ENCODE assay signal across 8 cellular contexts in genomic region chr16:71846443-71846842, GRCh38. TPM values are rescaled to one million over a fixed set of nuclear protein-coding genes. Genes with fewer than 3 reads are reported as not detected.
DNase-seq lines count a peak whose midpoint lies in the region; ATAC-seq and TF ChIP-seq lines count a peak whose summit lies in the region.

No MANE protein-coding gene starts in this region.

- H3K4me1 Mint-ChIP-seq in T-helper 2 cell treated with Interferon-gamma antibody and Interleukin-4, amounts not matched to agents 5 μg/mL and 100 μg/mL, for 36 hours (ENCODE audit: low read depth) = peaks cover 38% of the 10 kb centered on the region
- peaks cover 25 to 37% of the 10 kb centered on the region in 2 donors for H3K4me1 Mint-ChIP-seq in natural killer cell treated with Interleukin-12 subunit alpha and Interleukin-12 subunit beta and Interleukin-15 and Interleukin-18, amount 100 ng/mL, for 72 hours (ENCODE audit: low read depth in 2 of 2)

- TF ChIP-seq CTCF in epithelial cell of esophagus (IDR thresholded peaks at IDR 0.05; ENCODE audit: insufficient read depth, low read depth, low read length, missing control alignments) = no peak

- H3K36me3 Mint-ChIP-seq in T-helper 2 cell treated with Interferon-gamma antibody and Interleukin-4, amounts not matched to agents 5 μg/mL and 100 μg/mL, for 36 hours (ENCODE audit: low read depth) = peaks cover 20% of the 10 kb centered on the region
- peaks cover 19% of the 10 kb centered on the region for H3K36me3 Mint-ChIP-seq in natural killer cell treated with Interleukin-12 subunit alpha and Interleukin-12 subunit beta and Interleukin-15 and Interleukin-18, amount 100 ng/mL, for 72 hours

- H3K4me3 Mint-ChIP-seq in T-helper 2 cell treated with Interferon-gamma antibody and Interleukin-4, amounts not matched to agents 5 μg/mL and 100 μg/mL, for 36 hours = peak overlapping the region; percentile 94
- H3K4me3 Mint-ChIP-seq in natural killer cell treated with Interleukin-12 subunit alpha and Interleukin-12 subunit beta and Interleukin-15 and Interleukin-18, amount 100 ng/mL, for 72 hours = peak overlapping the region; percentile 88

- DNase-seq in Right ventricle myocardium superior = no peak
- DNase-seq in left ventricle myocardium superior = no peak
- DNase-seq in T-helper 2 cell treated with Interferon-gamma antibody and Interleukin-4, amounts not matched to agents 5 μg/mL and 100 μg/mL, for 36 hours (ENCODE audit: low spot score) = peak; percentile 15
- peak; percentile 11 for DNase-seq in epithelial cell of esophagus (ENCODE audit: low read depth)
- DNase-seq in natural killer cell treated with Interleukin-12 subunit alpha and Interleukin-12 subunit beta and Interleukin-15 and Interleukin-18, amount 100 ng/mL, for 72 hours (ENCODE audit: low spot score) = no peak
- DNase-seq in GOT3 (lab: John Stamatoyannopoulos, UW) = no peak
- DNase-seq in HuH-7.5 (ENCODE audit: low spot score) = no peak

- peak overlapping the region; percentile 89 for H3K27ac Mint-ChIP-seq in T-helper 2 cell treated with Interferon-gamma antibody and Interleukin-4, amounts not matched to agents 5 μg/mL and 100 μg/mL, for 36 hours
- peak overlapping the region; percentile 84 to 97 for H3K27ac Mint-ChIP-seq in natural killer cell treated with Interleukin-12 subunit alpha and Interleukin-12 subunit beta and Interleukin-15 and Interleukin-18, amount 100 ng/mL, for 72 hours

- no peaks in the 10 kb centered on the region for H3K27me3 Mint-ChIP-seq in T-helper 2 cell treated with Interferon-gamma antibody and Interleukin-4, amounts not matched to agents 5 μg/mL and 100 μg/mL, for 36 hours (ENCODE audit: low read depth)
- no peaks in the 10 kb centered on the region for H3K27me3 Mint-ChIP-seq in natural killer cell treated with Interleukin-12 subunit alpha and Interleukin-12 subunit beta and Interleukin-15 and Interleukin-18, amount 100 ng/mL, for 72 hours

- H3K9me3 Mint-ChIP-seq in T-helper 2 cell treated with Interferon-gamma antibody and Interleukin-4, amounts not matched to agents 5 μg/mL and 100 μg/mL, for 36 hours = no peaks in the 10 kb centered on the region
- H3K9me3 Mint-ChIP-seq in natural killer cell treated with Interleukin-12 subunit alpha and Interleukin-12 subunit beta and Interleukin-15 and Interleukin-18, amount 100 ng/mL, for 72 hours = no peaks in the 10 kb centered on the region

- peak overlapping the region; percentile 97 for H3K4me3 ChIP-seq in epithelial cell of esophagus (ENCODE audit: low read length)

- intact Hi-C loops in Right ventricle myocardium superior (cut with DNase I) = loop anchor here (5.0 kb wide), 1 partner anchor 36 kb away; the partner anchor contains the start of gene ZNF821
- intact Hi-C loops in left ventricle myocardium superior (cut with micrococcal nuclease) = loop anchor here (5.0 kb wide), 1 partner anchor 36 kb away; the partner anchor contains the start of gene ZNF821

- ATAC-seq in Right ventricle myocardium superior (ENCODE audit: poor library complexity) (peak; percentile 2), left ventricle myocardium superior (no peak), GM21786 (IDR thresholded peaks at IDR 0.05; ENCODE audit: unreplicated experiment) (no peak)
- no peak for ATAC-seq in natural killer cell treated with Interleukin-12 subunit alpha and Interleukin-12 subunit beta and Interleukin-15 and Interleukin-18, amount 100 ng/mL, for 72 hours

RNA-seq across cellular contexts. Expression of gene ATXN1L, which starts 0.7 kb away (rescaled TPM):
- total RNA-seq in Right ventricle myocardium superior = 13.4 TPM
- total RNA-seq in left ventricle myocardium superior = 14.4 TPM
- total RNA-seq in natural killer cell treated with Interleukin-12 subunit alpha and Interleukin-12 subunit beta and Interleukin-15 and Interleukin-18, amount 100 ng/mL, for 72 hours = 10 to 100 TPM; 24.5 to 25.7 TPM

RNA-seq across cellular contexts. Expression of gene ZNF821, which starts 37.5 kb away (rescaled TPM):
- total RNA-seq in Right ventricle myocardium superior (1.7 TPM), left ventricle myocardium superior (3.2 TPM)
- total RNA-seq in natural killer cell treated with Interleukin-12 subunit alpha and Interleukin-12 subunit beta and Interleukin-15 and Interleukin-18, amount 100 ng/mL, for 72 hours = 1 to 10 TPM; 2.8 to 5.8 TPM

RNA-seq across cellular contexts. Expression of gene AP1G1, which starts 37.8 kb away (rescaled TPM):
- total RNA-seq in Right ventricle myocardium superior = 27.2 TPM
- total RNA-seq in left ventricle myocardium superior = 33.7 TPM
- 100 to 1,000 TPM; 111 to 120 TPM for total RNA-seq in natural killer cell treated with Interleukin-12 subunit alpha and Interleukin-12 subunit beta and Interleukin-15 and Interleukin-18, amount 100 ng/mL, for 72 hours

RNA-seq across cellular contexts. Expression of gene IST1, which starts 48.9 kb away (rescaled TPM):
- total RNA-seq in Right ventricle myocardium superior (113 TPM), left ventricle myocardium superior (110 TPM)
- total RNA-seq in natural killer cell treated with Interleukin-12 subunit alpha and Interleukin-12 subunit beta and Interleukin-15 and Interleukin-18, amount 100 ng/mL, for 72 hours = 100 to 1,000 TPM; 169 to 181 TPM

Comparison
In these comparisons a context has a peak if more than half of its experiments do, and no peak if none do; other contexts are left out.
1. DNase-seq: peak in T-helper 2 cell treated with Interferon-gamma antibody and Interleukin-4, amounts not matched to agents 5 μg/mL and 100 μg/mL, for 36 hours (single experiment) and epithelial cell of esophagus (single experiment); none in Right ventricle myocardium superior (single experiment), left ventricle myocardium superior (single experiment), natural killer cell treated with Interleukin-12 subunit alpha and Interleukin-12 subunit beta and Interleukin-15 and Interleukin-18, amount 100 ng/mL, for 72 hours (single experiment), GOT3 (single experiment) and HuH-7.5 (single experiment).